ENCODE assay signal across 9 cellular contexts in genomic region chr19:49347835-49348234, GRCh38. TPM values are rescaled to one million over a fixed set of nuclear protein-coding genes. Genes with fewer than 3 reads are reported as not detected.
DNase-seq lines count a peak whose midpoint lies in the region; ATAC-seq, FAIRE-seq and TF ChIP-seq lines count a peak whose summit lies in the region.
"Had no signal": no experiment of that assay in that cellular context is flagged by ENCODE, and none has a peak within 500 bp of the region (broad histone marks: within the 10 kb centered on the region; RNA-seq: fewer than 3 reads in every experiment).

No MANE protein-coding gene starts in this region.

- DNase-seq in cardiac muscle cell (ENCODE audit: low read depth in 1 of 2, low spot score in 1 of 2): peak; percentile 55 to 67
- no peak for DNase-seq in cardiac septum (ENCODE audit: low spot score)
- DNase-seq in RCC 7860 (ENCODE audit: low spot score): peak; percentile 31
- peak; percentile 36 for DNase-seq in foreskin melanocyte
- peak; percentile 45 for DNase-seq in superior temporal gyrus (ENCODE audit: extremely low spot score)
- DNase-seq in stimulated activated CD8-positive, alpha-beta memory T cell treated with anti-CD3 and anti-CD28 coated beads, Interleukin-4, amount 100 ng/mL, for 48 hours: no peak
- no peak for DNase-seq in NCI-H1417 treated with DMSO at 0.1 percent for 48 hours (lab: John Stamatoyannopoulos, UW)

- peaks cover 78% of the 10 kb centered on the region for H3K36me3 ChIP-seq in cardiac muscle cell

- peak; percentile 28 for TF ChIP-seq CTCF in cardiac muscle cell (IDR thresholded peaks at IDR 0.05; ENCODE audit: low read depth, low read length)

- no peak for ATAC-seq in GM18868 (IDR thresholded peaks at IDR 0.05; ENCODE audit: unreplicated experiment)

- intact Hi-C loops in cardiac septum (cut with DNase I): no loop called here

- H3K4me3 ChIP-seq in cardiac muscle cell: no peak overlapping the region

- no peak overlapping the region for H3K27ac ChIP-seq in cardiac muscle cell

- H3K4me1 ChIP-seq in cardiac muscle cell (ENCODE audit: low read depth): no peaks in the 10 kb centered on the region

- no peaks in the 10 kb centered on the region for H3K9me3 ChIP-seq in cardiac muscle cell (ENCODE audit: low read depth)

- no peak for FAIRE-seq in RCC 7860 (lab: Jason Lieb, UNC)

- H3K27me3 ChIP-seq in cardiac muscle cell: no peaks in the 10 kb centered on the region

RNA-seq across cellular contexts. Expression of gene CD37, which starts 12.6 kb away (rescaled TPM):
- total RNA-seq in cardiac muscle cell: not detected in 2 replicates
- polyA plus RNA-seq in cardiac muscle cell: 11.9 and 17.9 TPM in 2 replicates
- 4.8 TPM for total RNA-seq in cardiac septum

RNA-seq across cellular contexts. Expression of gene TEAD2, which starts 14.4 kb away (rescaled TPM):
- total RNA-seq in cardiac muscle cell (84.3 and 108 TPM in 2 replicates), cardiac septum (39.9 TPM)
- 82.9 and 111 TPM in 2 replicates for polyA plus RNA-seq in cardiac muscle cell

RNA-seq across cellular contexts. Expression of gene DKKL1, which starts 15.8 kb away (rescaled TPM):
- total RNA-seq in cardiac muscle cell: 11.0 and 12.7 TPM in 2 replicates
- polyA plus RNA-seq in cardiac muscle cell: 14.0 and 17.6 TPM in 2 replicates
- total RNA-seq in cardiac septum: not detected

RNA-seq across cellular contexts. Expression of gene SLC6A16, which starts 22.8 kb away (rescaled TPM):
- total RNA-seq in cardiac muscle cell (1.6 and 2.8 TPM in 2 replicates), cardiac septum (0.67 TPM)
- polyA plus RNA-seq in cardiac muscle cell: 4.0 and 6.5 TPM in 2 replicates
- total RNA-seq: skeletal muscle tissue had no signal

RNA-seq across cellular contexts. Expression of gene KASH5, which starts 40.2 kb away (rescaled TPM):
- total RNA-seq in cardiac muscle cell (0.27 TPM in 1 of 2 replicates, not detected in the other), cardiac septum (not detected)
- polyA plus RNA-seq in cardiac muscle cell: 1.2 TPM in 1 of 2 replicates, not detected in the other
- total RNA-seq: skeletal muscle tissue had no signal

Comparison
In these comparisons a context has a peak if more than half of its experiments do, and no peak if none do; other contexts are left out.
1. DNase-seq: peak in cardiac muscle cell (2 of 2), RCC 7860 (single experiment), foreskin melanocyte (single experiment) and superior temporal gyrus (single experiment); none in cardiac septum (single experiment), stimulated activated CD8-positive, alpha-beta memory T cell treated with anti-CD3 and anti-CD28 coated beads, Interleukin-4, amount 100 ng/mL, for 48 hours (single experiment) and NCI-H1417 treated with DMSO at 0.1 percent for 48 hours (single experiment).
2. RNA of gene DKKL1, which starts 15.8 kb away (total RNA-seq): 11.0 to 12.7 TPM in cardiac muscle cell; not detected in cardiac septum (single experiment); every median in the first group is over 10 times any median in the second.